Comparison of ENCODE assay signal across 20 cellular contexts in the genomic region with DNA sequence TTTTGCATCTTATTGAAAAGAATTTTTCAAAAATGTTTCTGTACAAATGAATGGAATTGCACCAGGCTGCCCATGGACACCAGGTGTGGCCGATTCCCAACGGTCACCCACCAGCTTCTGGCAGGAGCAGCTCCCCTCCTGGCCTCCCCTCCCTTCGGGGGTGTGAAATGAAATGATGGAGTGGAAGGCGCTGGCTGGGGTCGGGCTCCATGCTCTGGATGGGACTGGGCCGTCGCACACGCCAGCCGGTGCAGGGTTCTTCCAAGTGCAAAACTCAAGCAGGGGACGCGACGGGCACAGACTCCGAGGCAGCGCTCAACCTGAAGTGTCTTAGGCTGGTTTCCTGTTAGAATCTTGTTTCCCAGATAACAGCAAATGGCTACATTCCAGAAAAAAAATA. TPM values are rescaled to one million over a fixed set of nuclear protein-coding genes. Genes with fewer than 3 reads are reported as not detected.
"Had no signal": no experiment of that assay in that cellular context is flagged by ENCODE, and none has a peak within 500 bp of the region (broad histone marks: within the 10 kb centered on the region; RNA-seq: fewer than 3 reads in every experiment).

No MANE protein-coding gene starts in this region.

- H3K27me3 ChIP-seq: left lung, sigmoid colon, upper lobe of left lung had no signal

- H3K9me3 ChIP-seq: left lung, mucosa of descending colon, sigmoid colon, thoracic aorta, upper lobe of left lung had no signal

- H3K4me3 ChIP-seq: left lung, mucosa of descending colon, sigmoid colon, thoracic aorta, upper lobe of left lung had no signal

- DNase-seq: activated CD4-positive, alpha-beta memory T cell treated with anti-CD3 and anti-CD28 coated beads for 36 hours; activated CD4-positive, alpha-beta T cell treated with anti-CD3 and anti-CD28 coated beads for 36 hours; activated naive CD4-positive, alpha-beta T cell; activated naive CD8-positive, alpha-beta T cell treated with anti-CD3 and anti-CD28 coated beads for 36 hours; activated T-cell treated with anti-CD3 and anti-CD28 coated beads for 4 hours; amniotic stem cell; effector memory CD8-positive, alpha-beta T cell; foreskin fibroblast; kidney; left lung; mucosa of descending colon; naive B cell; sigmoid colon; stimulated activated naive B cell treated with anti-CD40 and anti-IgM and Interleukin-4, amounts not matched to agents 10 μg/mL and 1 μg/mL and 100 μg/mL, for 72 hours; upper lobe of left lung had no signal

- FAIRE-seq: kidney had no signal

- H3K4me1 ChIP-seq: left lung, sigmoid colon, upper lobe of left lung had no signal

- ATAC-seq: activated CD4-positive, alpha-beta T cell treated with anti-CD3 and anti-CD28 coated beads for 36 hours; activated T-helper 17 cell treated with anti-CD3 and anti-CD28 coated beads, Interleukin-2, amount 50 U/mL, for 72 hours; effector memory CD8-positive, alpha-beta T cell; left lung; WTC11 had no signal

- H3K27ac ChIP-seq: left lung, sigmoid colon, thoracic aorta, upper lobe of left lung had no signal

RNA-seq across cellular contexts. Expression of a gene that starts 22.1 kb away (rescaled TPM):
- total RNA-seq: activated CD4-positive, alpha-beta memory T cell treated with anti-CD3 and anti-CD28 coated beads for 36 hours; activated CD4-positive, alpha-beta T cell treated with anti-CD3 and anti-CD28 coated beads for 36 hours; activated T-helper 17 cell treated with anti-CD3 and anti-CD28 coated beads, Interleukin-2, amount 50 U/mL, for 72 hours; cardiac septum; dermis microvascular lymphatic vessel endothelial cell; kidney; left lung; mucosa of descending colon; sigmoid colon; thoracic aorta; upper lobe of left lung had no signal
- polyA plus RNA-seq: sigmoid colon had no signal
